ENCODE assay signal across 2 cellular contexts in the genomic region with DNA sequence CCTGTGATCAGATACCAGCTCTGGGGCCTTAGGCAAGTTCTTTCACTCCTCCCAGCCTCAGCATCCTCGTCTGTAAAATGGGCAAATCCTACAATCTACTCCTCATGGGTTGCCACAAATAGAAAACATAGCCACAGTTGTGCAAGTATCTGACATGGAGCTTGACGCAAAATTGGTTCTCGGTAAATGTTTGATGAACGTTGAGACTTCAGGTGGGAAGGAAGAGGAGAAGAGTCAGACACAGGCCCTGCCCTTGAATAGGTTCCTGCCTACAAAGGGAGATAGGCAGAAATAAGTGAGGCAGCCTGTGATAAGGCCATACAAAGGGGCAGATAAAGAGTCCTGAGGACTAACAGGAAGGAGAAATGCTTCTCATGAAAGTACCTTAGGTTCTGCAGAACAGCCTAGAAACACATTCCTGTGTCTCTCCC.
TF ChIP-seq lines count a peak whose summit lies in the region.

No MANE protein-coding gene starts in this region.

TF ChIP-seq in HepG2, 621 proteins besides CTCF, POLR2A, EP300 and RAD21:
- TF ChIP-seq ZNF629 (CRISPR knock-in tag; conservative IDR thresholded peaks at IDR 0.05) (peak; percentile 67), NFKBIZ (CRISPR knock-in tag; IDR thresholded peaks at IDR 0.05) (no peak)
- TF ChIP-seq, protein P1, sequence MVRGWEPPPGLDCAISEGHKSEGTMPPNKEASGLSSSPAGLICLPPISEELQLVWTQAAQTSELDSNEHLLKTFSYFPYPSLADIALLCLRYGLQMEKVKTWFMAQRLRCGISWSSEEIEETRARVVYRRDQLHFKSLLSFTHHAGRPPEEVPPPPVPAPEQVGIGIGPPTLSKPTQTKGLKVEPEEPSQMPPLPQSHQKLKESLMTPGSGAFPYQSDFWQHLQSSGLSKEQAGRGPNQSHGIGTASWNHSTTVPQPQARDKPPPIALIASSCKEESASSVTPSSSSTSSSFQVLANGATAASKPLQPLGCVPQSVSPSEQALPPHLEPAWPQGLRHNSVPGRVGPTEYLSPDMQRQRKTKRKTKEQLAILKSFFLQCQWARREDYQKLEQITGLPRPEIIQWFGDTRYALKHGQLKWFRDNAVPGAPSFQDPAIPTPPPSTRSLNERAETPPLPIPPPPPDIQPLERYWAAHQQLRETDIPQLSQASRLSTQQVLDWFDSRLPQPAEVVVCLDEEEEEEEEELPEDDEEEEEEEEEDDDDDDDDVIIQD (CRISPR knock-in tag; IDR thresholded peaks at IDR 0.05; ENCODE audit: low read depth): no peak
TF ChIP-seq in HepG2: peak in this region for 1.

TF ChIP-seq in K562, 482 proteins besides CTCF, POLR2A, EP300 and RAD21 (continues in another document):
- no peak for TF ChIP-seq ZBTB17 (CRISPR knock-in tag; IDR thresholded peaks at IDR 0.05)
- no peak for TF ChIP-seq ZNF134 (CRISPR knock-in tag; conservative IDR thresholded peaks at IDR 0.05)
- TF ChIP-seq BRD9 (IDR thresholded peaks at IDR 0.05; ENCODE audit: low read depth, partially characterized antibody): no peak
- no peak for TF ChIP-seq PYGO2 (tag; IDR thresholded peaks at IDR 0.05)
- TF ChIP-seq ZNF239 (CRISPR knock-in tag; IDR thresholded peaks at IDR 0.05): no peak
- TF ChIP-seq ZFP30 (CRISPR knock-in tag; IDR thresholded peaks at IDR 0.05; ENCODE audit: borderline replicate concordance): no peak
- no peak for TF ChIP-seq ZBTB1 (CRISPR knock-in tag; IDR thresholded peaks at IDR 0.05; ENCODE audit: borderline replicate concordance, low read depth)
- no peak for TF ChIP-seq FOXP4 (CRISPR knock-in tag; IDR thresholded peaks at IDR 0.05; ENCODE audit: borderline replicate concordance)
- no peak for TF ChIP-seq SMC3 (conservative IDR thresholded peaks at IDR 0.05; ENCODE audit: insufficient read depth, low read depth, low read length)
- no peak for TF ChIP-seq ZNF384 (IDR thresholded peaks at IDR 0.05; ENCODE audit: low read depth, low read length)
- no peak for TF ChIP-seq ZNF217 (CRISPR knock-in tag; IDR thresholded peaks at IDR 0.05)
- TF ChIP-seq, protein P2, sequence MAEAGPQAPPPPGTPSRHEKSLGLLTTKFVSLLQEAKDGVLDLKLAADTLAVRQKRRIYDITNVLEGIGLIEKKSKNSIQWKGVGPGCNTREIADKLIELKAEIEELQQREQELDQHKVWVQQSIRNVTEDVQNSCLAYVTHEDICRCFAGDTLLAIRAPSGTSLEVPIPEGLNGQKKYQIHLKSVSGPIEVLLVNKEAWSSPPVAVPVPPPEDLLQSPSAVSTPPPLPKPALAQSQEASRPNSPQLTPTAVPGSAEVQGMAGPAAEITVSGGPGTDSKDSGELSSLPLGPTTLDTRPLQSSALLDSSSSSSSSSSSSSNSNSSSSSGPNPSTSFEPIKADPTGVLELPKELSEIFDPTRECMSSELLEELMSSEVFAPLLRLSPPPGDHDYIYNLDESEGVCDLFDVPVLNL (CRISPR knock-in tag; IDR thresholded peaks at IDR 0.05; ENCODE audit: low read depth): no peak
- TF ChIP-seq GTF2E2 (tag; IDR thresholded peaks at IDR 0.05): no peak
- no peak; the same call in 1 of the 2 replicates for TF ChIP-seq MYC (IDR thresholded peaks at IDR 0.05; ENCODE audit: low read depth, low read length)
- TF ChIP-seq MYC (CRISPR knock-in tag; IDR thresholded peaks at IDR 0.05; ENCODE audit: borderline replicate concordance, low read depth): no peak
- no peak for TF ChIP-seq TCFL5 (CRISPR knock-in tag; conservative IDR thresholded peaks at IDR 0.05)
- TF ChIP-seq ZBED1 (IDR thresholded peaks at IDR 0.05): no peak
- TF ChIP-seq HMGXB4 (CRISPR knock-in tag; IDR thresholded peaks at IDR 0.05): no peak
- no peak for TF ChIP-seq CHD2 (IDR thresholded peaks at IDR 0.05; ENCODE audit: low read depth, low read length)
- peak; percentile 14; the same call in 1 of the 2 replicates for TF ChIP-seq MTA3 (IDR thresholded peaks at IDR 0.05; ENCODE audit: borderline replicate concordance)
- no peak for TF ChIP-seq ERF (CRISPR knock-in tag; IDR thresholded peaks at IDR 0.05)
- TF ChIP-seq ZNF644 (tag; IDR thresholded peaks at IDR 0.05; ENCODE audit: low read depth): no peak
- TF ChIP-seq, protein P3, sequence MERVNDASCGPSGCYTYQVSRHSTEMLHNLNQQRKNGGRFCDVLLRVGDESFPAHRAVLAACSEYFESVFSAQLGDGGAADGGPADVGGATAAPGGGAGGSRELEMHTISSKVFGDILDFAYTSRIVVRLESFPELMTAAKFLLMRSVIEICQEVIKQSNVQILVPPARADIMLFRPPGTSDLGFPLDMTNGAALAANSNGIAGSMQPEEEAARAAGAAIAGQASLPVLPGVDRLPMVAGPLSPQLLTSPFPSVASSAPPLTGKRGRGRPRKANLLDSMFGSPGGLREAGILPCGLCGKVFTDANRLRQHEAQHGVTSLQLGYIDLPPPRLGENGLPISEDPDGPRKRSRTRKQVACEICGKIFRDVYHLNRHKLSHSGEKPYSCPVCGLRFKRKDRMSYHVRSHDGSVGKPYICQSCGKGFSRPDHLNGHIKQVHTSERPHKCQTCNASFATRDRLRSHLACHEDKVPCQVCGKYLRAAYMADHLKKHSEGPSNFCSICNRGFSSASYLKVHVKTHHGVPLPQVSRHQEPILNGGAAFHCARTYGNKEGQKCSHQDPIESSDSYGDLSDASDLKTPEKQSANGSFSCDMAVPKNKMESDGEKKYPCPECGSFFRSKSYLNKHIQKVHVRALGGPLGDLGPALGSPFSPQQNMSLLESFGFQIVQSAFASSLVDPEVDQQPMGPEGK (CRISPR knock-in tag; IDR thresholded peaks at IDR 0.05; ENCODE audit: borderline replicate concordance): no peak
- peak; percentile 45; the same call in 1 of the 2 replicates for TF ChIP-seq RB1 (IDR thresholded peaks at IDR 0.05; ENCODE audit: low read depth)
- TF ChIP-seq KLF13 (tag; IDR thresholded peaks at IDR 0.05; ENCODE audit: borderline replicate concordance, low read depth): no peak
- TF ChIP-seq U2AF1 (optimal IDR thresholded peaks at IDR 0.05; ENCODE audit: low read depth, low read length): no peak
- 0 out of 2 replicates have a peak, but pooled peaks have one; percentile 6 for TF ChIP-seq ARID2 (IDR thresholded peaks at IDR 0.05)
- TF ChIP-seq ZFX (CRISPR knock-in tag; IDR thresholded peaks at IDR 0.05): peak; percentile 24; the same call in 1 of the 2 replicates
- TF ChIP-seq ZC3H11A (IDR thresholded peaks at IDR 0.05; ENCODE audit: low read depth, low read length): no peak
- TF ChIP-seq ZNF77 (CRISPR knock-in tag; IDR thresholded peaks at IDR 0.05): no peak
- TF ChIP-seq NBN (IDR thresholded peaks at IDR 0.05; ENCODE audit: low read depth): no peak
- TF ChIP-seq, protein P4, sequence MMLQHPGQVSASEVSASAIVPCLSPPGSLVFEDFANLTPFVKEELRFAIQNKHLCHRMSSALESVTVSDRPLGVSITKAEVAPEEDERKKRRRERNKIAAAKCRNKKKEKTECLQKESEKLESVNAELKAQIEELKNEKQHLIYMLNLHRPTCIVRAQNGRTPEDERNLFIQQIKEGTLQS (IDR thresholded peaks at IDR 0.05): no peak
- TF ChIP-seq, protein P4 (CRISPR knock-in tag; conservative IDR thresholded peaks at IDR 0.05): no peak
- TF ChIP-seq GTF2A2 (tag; IDR thresholded peaks at IDR 0.05): no peak
- TF ChIP-seq, protein P5, sequence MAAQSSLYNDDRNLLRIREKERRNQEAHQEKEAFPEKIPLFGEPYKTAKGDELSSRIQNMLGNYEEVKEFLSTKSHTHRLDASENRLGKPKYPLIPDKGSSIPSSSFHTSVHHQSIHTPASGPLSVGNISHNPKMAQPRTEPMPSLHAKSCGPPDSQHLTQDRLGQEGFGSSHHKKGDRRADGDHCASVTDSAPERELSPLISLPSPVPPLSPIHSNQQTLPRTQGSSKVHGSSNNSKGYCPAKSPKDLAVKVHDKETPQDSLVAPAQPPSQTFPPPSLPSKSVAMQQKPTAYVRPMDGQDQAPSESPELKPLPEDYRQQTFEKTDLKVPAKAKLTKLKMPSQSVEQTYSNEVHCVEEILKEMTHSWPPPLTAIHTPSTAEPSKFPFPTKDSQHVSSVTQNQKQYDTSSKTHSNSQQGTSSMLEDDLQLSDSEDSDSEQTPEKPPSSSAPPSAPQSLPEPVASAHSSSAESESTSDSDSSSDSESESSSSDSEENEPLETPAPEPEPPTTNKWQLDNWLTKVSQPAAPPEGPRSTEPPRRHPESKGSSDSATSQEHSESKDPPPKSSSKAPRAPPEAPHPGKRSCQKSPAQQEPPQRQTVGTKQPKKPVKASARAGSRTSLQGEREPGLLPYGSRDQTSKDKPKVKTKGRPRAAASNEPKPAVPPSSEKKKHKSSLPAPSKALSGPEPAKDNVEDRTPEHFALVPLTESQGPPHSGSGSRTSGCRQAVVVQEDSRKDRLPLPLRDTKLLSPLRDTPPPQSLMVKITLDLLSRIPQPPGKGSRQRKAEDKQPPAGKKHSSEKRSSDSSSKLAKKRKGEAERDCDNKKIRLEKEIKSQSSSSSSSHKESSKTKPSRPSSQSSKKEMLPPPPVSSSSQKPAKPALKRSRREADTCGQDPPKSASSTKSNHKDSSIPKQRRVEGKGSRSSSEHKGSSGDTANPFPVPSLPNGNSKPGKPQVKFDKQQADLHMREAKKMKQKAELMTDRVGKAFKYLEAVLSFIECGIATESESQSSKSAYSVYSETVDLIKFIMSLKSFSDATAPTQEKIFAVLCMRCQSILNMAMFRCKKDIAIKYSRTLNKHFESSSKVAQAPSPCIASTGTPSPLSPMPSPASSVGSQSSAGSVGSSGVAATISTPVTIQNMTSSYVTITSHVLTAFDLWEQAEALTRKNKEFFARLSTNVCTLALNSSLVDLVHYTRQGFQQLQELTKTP (IDR thresholded peaks at IDR 0.05; ENCODE audit: low read depth in 1 of 2, partially characterized antibody in 2 of 2): no peak
- TF ChIP-seq, protein P6, sequence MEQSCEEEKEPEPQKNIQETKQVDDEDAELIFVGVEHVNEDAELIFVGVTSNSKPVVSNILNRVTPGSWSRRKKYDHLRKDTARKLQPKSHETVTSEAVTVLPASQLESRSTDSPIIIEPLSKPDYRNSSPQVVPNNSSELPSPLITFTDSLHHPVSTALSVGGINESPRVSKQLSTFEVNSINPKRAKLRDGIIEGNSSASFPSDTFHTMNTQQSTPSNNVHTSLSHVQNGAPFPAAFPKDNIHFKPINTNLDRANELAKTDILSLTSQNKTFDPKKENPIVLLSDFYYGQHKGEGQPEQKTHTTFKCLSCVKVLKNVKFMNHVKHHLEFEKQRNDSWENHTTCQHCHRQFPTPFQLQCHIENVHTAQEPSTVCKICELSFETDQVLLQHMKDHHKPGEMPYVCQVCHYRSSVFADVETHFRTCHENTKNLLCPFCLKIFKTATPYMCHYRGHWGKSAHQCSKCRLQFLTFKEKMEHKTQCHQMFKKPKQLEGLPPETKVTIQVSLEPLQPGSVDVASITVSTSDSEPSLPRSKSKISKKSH (CRISPR knock-in tag; IDR thresholded peaks at IDR 0.05): no peak
- TF ChIP-seq ELF1 (tag; IDR thresholded peaks at IDR 0.05): no peak
- TF ChIP-seq RBM15 (IDR thresholded peaks at IDR 0.05; ENCODE audit: insufficient read depth, low read length): no peak
- no peak for TF ChIP-seq KDM2B (CRISPR knock-in tag; IDR thresholded peaks at IDR 0.05)
- TF ChIP-seq BRD4 (IDR thresholded peaks at IDR 0.05): no peak
- no peak for TF ChIP-seq STAG1 (CRISPR knock-in tag; IDR thresholded peaks at IDR 0.05; ENCODE audit: borderline replicate concordance)
- no peak for TF ChIP-seq TCF7L2 (IDR thresholded peaks at IDR 0.05; ENCODE audit: low read depth, low read length)
